1 cellular context compared by ENCODE assay signal in the genomic region with DNA sequence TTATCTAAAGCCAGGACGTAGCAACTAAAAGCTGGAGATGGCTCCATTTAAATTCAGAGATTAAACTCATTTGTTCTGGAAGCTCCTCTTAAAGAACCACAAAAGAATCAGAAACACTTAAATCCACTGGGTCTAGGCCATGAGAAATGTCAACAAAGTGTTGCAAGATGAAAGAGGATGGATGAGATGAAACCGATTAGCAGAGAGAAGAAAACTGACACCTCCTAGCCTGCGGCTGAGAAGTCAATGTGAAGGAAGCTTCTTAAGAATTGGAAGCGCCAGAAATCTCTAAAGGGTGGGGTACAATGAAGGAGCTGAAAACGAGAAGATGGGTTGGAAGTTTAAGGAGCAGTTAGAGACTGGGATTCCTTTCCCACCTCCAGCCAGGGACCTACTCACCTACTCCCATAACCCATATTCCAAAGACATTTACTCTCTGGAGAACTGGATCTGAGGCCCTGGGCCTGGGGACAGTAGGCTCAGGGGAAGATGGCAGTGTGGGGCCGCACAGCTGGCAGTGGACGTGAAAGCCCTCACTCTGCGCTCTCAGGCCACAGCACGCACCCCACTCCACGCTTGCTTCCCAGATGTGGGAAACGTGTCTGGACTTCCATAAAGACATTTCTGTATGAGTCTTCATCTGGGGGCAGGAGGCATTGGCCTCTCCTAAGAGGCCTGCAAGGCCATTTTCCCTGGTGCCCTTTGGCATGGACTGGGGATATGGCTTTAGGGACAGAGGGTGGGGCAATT.
TF ChIP-seq lines count a peak whose summit lies in the region.

No MANE protein-coding gene starts in this region.

TF ChIP-seq in WTC11, 78 proteins besides CTCF, POLR2A, EP300 and RAD21 (continued from another document):
- TF ChIP-seq MAX (CRISPR knock-in tag; IDR thresholded peaks at IDR 0.05), result no peak
- TF ChIP-seq ZNF396 (CRISPR knock-in tag; IDR thresholded peaks at IDR 0.05; ENCODE audit: borderline replicate concordance), result no peak
- TF ChIP-seq IRF1 (CRISPR knock-in tag; IDR thresholded peaks at IDR 0.05), result no peak
- TF ChIP-seq PREB (CRISPR knock-in tag; IDR thresholded peaks at IDR 0.05; ENCODE audit: borderline replicate concordance), result no peak
- TF ChIP-seq FOXK1 (CRISPR knock-in tag; IDR thresholded peaks at IDR 0.05), result no peak
